ENCODE assay signal across 16 cellular contexts in the genomic region with DNA sequence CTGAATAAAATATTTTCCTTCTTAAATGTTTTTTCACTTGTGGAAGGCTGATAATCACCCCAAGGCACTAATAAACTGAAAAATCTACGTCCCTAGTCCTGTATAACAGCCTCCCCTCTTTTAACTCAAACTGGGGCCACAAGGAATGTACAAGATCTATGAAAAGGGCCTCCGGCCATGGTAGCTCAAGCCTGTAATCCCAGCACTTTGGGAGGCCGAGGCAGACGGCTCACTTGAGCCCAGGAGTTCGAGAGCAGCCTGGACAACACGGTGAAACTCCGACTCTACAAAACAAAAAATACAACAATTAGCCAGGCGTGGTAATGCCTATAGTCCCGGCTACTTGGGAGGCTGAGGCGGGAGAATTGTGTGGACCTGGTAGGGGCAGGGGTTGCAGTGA. TPM values are rescaled to one million over a fixed set of nuclear protein-coding genes. Genes with fewer than 3 reads are reported as not detected.
DNase-seq lines count a peak whose midpoint lies in the region; ATAC-seq and TF ChIP-seq lines count a peak whose summit lies in the region.
"Had no signal": no experiment of that assay in that cellular context is flagged by ENCODE, and none has a peak within 500 bp of the region (broad histone marks: within the 10 kb centered on the region; RNA-seq: fewer than 3 reads in every experiment).

No MANE protein-coding gene starts in this region.

- H3K27me3 Mint-ChIP-seq in activated T-cell treated with anti-CD3 and anti-CD28 coated beads, Interleukin-2, amount 50 U/mL, for 24 hours, result no peaks in the 10 kb centered on the region
- no peaks in the 10 kb centered on the region for H3K27me3 Mint-ChIP-seq in activated B cell treated with CpG ODN at 0.5 μM for 24 hours
- H3K27me3 Mint-ChIP-seq: effector memory CD8-positive, alpha-beta T cell had no signal

- TF ChIP-seq CTCF in activated B cell treated with CpG ODN at 0.5 μM for 24 hours (IDR thresholded peaks at IDR 0.05) (no peak), smooth muscle cell (IDR thresholded peaks at IDR 0.05; ENCODE audit: borderline replicate concordance, insufficient read depth, poor library complexity, severe bottlenecking) (no peak)

- ATAC-seq in activated B cell treated with CpG ODN at 0.5 μM for 24 hours (ENCODE audit: low read depth) (no peak), GM19023 (IDR thresholded peaks at IDR 0.05; ENCODE audit: unreplicated experiment) (no peak), HG02938 (IDR thresholded peaks at IDR 0.05; ENCODE audit: unreplicated experiment) (no peak)
- ATAC-seq: body of pancreas; effector memory CD8-positive, alpha-beta T cell had no signal

- H3K36me3 Mint-ChIP-seq in activated T-cell treated with anti-CD3 and anti-CD28 coated beads, Interleukin-2, amount 50 U/mL, for 24 hours (ENCODE audit: low read depth), result peaks cover 82% of the 10 kb centered on the region
- H3K36me3 Mint-ChIP-seq in activated B cell treated with CpG ODN at 0.5 μM for 24 hours (ENCODE audit: low read depth), result peaks cover 50% of the 10 kb centered on the region

- 34% methylated on average over 10 of the region's 10 CpGs for WGBS in smooth muscle cell (ENCODE audit: low lambda C conversion rate)

- peaks cover 59% of the 10 kb centered on the region for H3K79me2 ChIP-seq in smooth muscle cell (ENCODE audit: low read depth)

- peak overlapping the region; percentile 99 for H3K27ac ChIP-seq in smooth muscle cell (ENCODE audit: low read depth)
- H3K27ac ChIP-seq: body of pancreas, KMS-11, parathyroid adenoma had no signal

- H3K4me1 Mint-ChIP-seq in activated T-cell treated with anti-CD3 and anti-CD28 coated beads, Interleukin-2, amount 50 U/mL, for 24 hours (ENCODE audit: low read depth), result peaks cover 71% of the 10 kb centered on the region
- peaks cover 67% of the 10 kb centered on the region for H3K4me1 Mint-ChIP-seq in activated B cell treated with CpG ODN at 0.5 μM for 24 hours

- peak overlapping the region; percentile 94 for H3K27ac Mint-ChIP-seq in activated T-cell treated with anti-CD3 and anti-CD28 coated beads, Interleukin-2, amount 50 U/mL, for 24 hours
- H3K27ac Mint-ChIP-seq in activated B cell treated with CpG ODN at 0.5 μM for 24 hours, result peak overlapping the region; percentile 30

- intact Hi-C loops in activated B cell treated with CpG ODN at 0.5 μM for 24 hours (cut with micrococcal nuclease), result loop anchor here (1.0 kb wide), 2 partner anchors 13 to 22 kb away; no protein-coding TSS in a partner anchor

- peak overlapping the region; percentile 67 for H3K4me2 ChIP-seq in smooth muscle cell
- H3K4me2 ChIP-seq: KMS-11 had no signal

- no peak overlapping the region for H3K4me3 Mint-ChIP-seq in activated T-cell treated with anti-CD3 and anti-CD28 coated beads, Interleukin-2, amount 50 U/mL, for 24 hours
- H3K4me3 Mint-ChIP-seq in activated B cell treated with CpG ODN at 0.5 μM for 24 hours, result no peak overlapping the region
- H3K4me3 Mint-ChIP-seq: effector memory CD8-positive, alpha-beta T cell had no signal

- POLR2A ChIA-PET in activated B cell treated with CpG ODN at 0.5 μM for 24 hours (lab: Charles Lee), result interaction anchor here (1.3 to 3.2 kb wide), 4 partner anchors 12 to 77 kb away, joined by 3 to 15 read pairs (median 7); a partner anchor contains a TSS

- peaks cover 53% of the 10 kb centered on the region for H3K4me1 ChIP-seq in smooth muscle cell (ENCODE audit: low read depth)
- H3K4me1 ChIP-seq: parathyroid adenoma had no signal

- no peaks in the 10 kb centered on the region for H3K9me3 ChIP-seq in smooth muscle cell (replicated peaks; ENCODE audit: low read depth)
- H3K9me3 ChIP-seq: body of pancreas, SJCRH30 had no signal

- peaks cover 6% of the 10 kb centered on the region for H3K36me3 ChIP-seq in smooth muscle cell (ENCODE audit: low read depth)

- no peak overlapping the region for H2AFZ ChIP-seq in smooth muscle cell (ENCODE audit: low read depth)
- H2AFZ ChIP-seq: parathyroid adenoma had no signal

- no peak for DNase-seq in activated T-cell treated with anti-CD3 and anti-CD28 coated beads, Interleukin-2, amount 50 U/mL, for 24 hours
- DNase-seq in activated T-cell treated with anti-CD3 and anti-CD28 coated beads, Interleukin-2, amount 50 U/mL, for 1 hour, result no peak
- DNase-seq in activated B cell treated with CpG ODN at 0.5 μM for 24 hours (no peak), islet precursor cell (peak; percentile 57), smooth muscle cell (lab: John Stamatoyannopoulos, UW; ENCODE audit: unreplicated experiment) (no peak), NCI-H2227 treated with DMSO at 0.1 percent for 48 hours (lab: John Stamatoyannopoulos, UW) (no peak)
- DNase-seq: body of pancreas; effector memory CD8-positive, alpha-beta T cell; head of caudate nucleus; NCI-H187 treated with DMSO at 0.1 percent for 48 hours had no signal

- H4K20me1 ChIP-seq in smooth muscle cell (ENCODE audit: low read depth), result no peaks in the 10 kb centered on the region

- no peaks in the 10 kb centered on the region for H3K27me3 ChIP-seq in smooth muscle cell (ENCODE audit: low read depth)
- H3K27me3 ChIP-seq: body of pancreas, SJCRH30 had no signal

- no peaks in the 10 kb centered on the region for H3K9me3 Mint-ChIP-seq in activated T-cell treated with anti-CD3 and anti-CD28 coated beads, Interleukin-2, amount 50 U/mL, for 24 hours
- no peaks in the 10 kb centered on the region for H3K9me3 Mint-ChIP-seq in activated B cell treated with CpG ODN at 0.5 μM for 24 hours
- H3K9me3 Mint-ChIP-seq: activated T-cell treated with anti-CD3 and anti-CD28 coated beads, Interleukin-2, amount 50 U/mL, for 4 hours; effector memory CD8-positive, alpha-beta T cell had no signal

- CTCF ChIA-PET in activated B cell treated with CpG ODN at 0.5 μM for 24 hours (lab: Charles Lee), result interaction anchor here (1.7 kb wide), 1 partner anchor 29 kb away, joined by 7 read pairs; no protein-coding TSS in a partner anchor

- peak overlapping the region; percentile 88 for H3K9ac ChIP-seq in smooth muscle cell (ENCODE audit: low read depth)
- H3K9ac ChIP-seq: KMS-11, parathyroid adenoma had no signal

- peaks cover 39% of the 10 kb centered on the region for H3F3A ChIP-seq in smooth muscle cell (ENCODE audit: low read depth)

- H3K4me3 ChIP-seq in smooth muscle cell, result no peak overlapping the region
- H3K4me3 ChIP-seq: body of pancreas, SJCRH30 had no signal

RNA-seq across cellular contexts. Expression of a gene that starts 23.6 kb away (rescaled TPM):
- total RNA-seq in activated B cell treated with CpG ODN at 0.5 μM for 24 hours (66.1 and 79.1 TPM in 2 replicates), smooth muscle cell (74.3 and 74.8 TPM in 2 replicates)
- polyA plus RNA-seq in smooth muscle cell, result 24.3 and 25.0 TPM in 2 replicates
